ENCODE assay signal across 15 cellular contexts in genomic region chr1:230400007-230400344, GRCh38. TPM values are rescaled to one million over a fixed set of nuclear protein-coding genes. Genes with fewer than 3 reads are reported as not detected.
DNase-seq lines count a peak whose midpoint lies in the region; ATAC-seq and TF ChIP-seq lines count a peak whose summit lies in the region.
"Had no signal": no experiment of that assay in that cellular context is flagged by ENCODE, and none has a peak within 500 bp of the region (broad histone marks: within the 10 kb centered on the region; RNA-seq: fewer than 3 reads in every experiment).

No MANE protein-coding gene starts in this region.

- H3K27me3 ChIP-seq in GM23338 (ENCODE audit: insufficient read depth): no peaks in the 10 kb centered on the region
- H3K27me3 ChIP-seq in right lobe of liver: no peaks in the 10 kb centered on the region
- H3K27me3 ChIP-seq: BLaER1 treated with 17β-estradiol and CSF1 and Interleukin-3, amounts not matched to agents 10 nM and 100 nM had no signal

- peaks cover 18% of the 10 kb centered on the region for H3K4me1 ChIP-seq in GM23338 (ENCODE audit: insufficient read depth)
- H3K4me1 ChIP-seq in right lobe of liver: no peaks in the 10 kb centered on the region

- H3K36me3 ChIP-seq in GM23338 (ENCODE audit: insufficient read depth) (no peaks in the 10 kb centered on the region; the same call in 1 of the 2 replicates), right lobe of liver (no peaks in the 10 kb centered on the region)

- CTCF ChIA-PET in T-cell (lab: Charles Lee): no interaction called here

- no peak overlapping the region for H3K4me2 ChIP-seq in GM23338
- H3K4me2 ChIP-seq: BLaER1 treated with 17β-estradiol and CSF1 and Interleukin-3, amounts not matched to agents 10 nM and 100 nM had no signal

- H3K4me1 Mint-ChIP-seq in GM23338: peaks cover 45% of the 10 kb centered on the region
- no peaks in the 10 kb centered on the region for H3K4me1 Mint-ChIP-seq in T-cell
- H3K4me1 Mint-ChIP-seq: B cell had no signal

- DNase-seq in GM23338 (ENCODE audit: low spot score) (peak; percentile 40), caudate nucleus (lab: John Stamatoyannopoulos, UW) (peak in 4 of 61 donors; percentile 28 to 62 (median 39)), iPS-NIHi7 (ENCODE audit: extremely low spot score) (peak; percentile 61), putamen (ENCODE audit: low spot score) (no peak), right lobe of liver (no peak), T-cell (no peak)
- no peak for DNase-seq in activated CD4-positive, alpha-beta T cell treated with anti-CD3 and anti-CD28 coated beads, Interleukin-2, amount 50 U/mL, for 1 hour
- DNase-seq: Calu3; CD8-positive, alpha-beta T cell; DMS79 treated with DMSO at 0.1 percent for 48 hours; GOT3; H9 had no signal

- H3K27me3 Mint-ChIP-seq in GM23338 (ENCODE audit: insufficient read depth, low read depth, poor library complexity) (peaks cover 6% of the 10 kb centered on the region), T-cell (peaks cover 32 to 34% of the 10 kb centered on the region in 2 donors)

- H3K27ac ChIP-seq in GM23338 (ENCODE audit: low read depth): no peak overlapping the region
- H3K27ac ChIP-seq in caudate nucleus (ENCODE audit: low read depth, low read length): peak overlapping the region; percentile 5
- no peak overlapping the region for H3K27ac ChIP-seq in right lobe of liver
- H3K27ac ChIP-seq: BLaER1 treated with 17β-estradiol and CSF1 and Interleukin-3, amounts not matched to agents 10 nM and 100 nM; HL-60 had no signal

- TF ChIP-seq CTCF in GM23338 (conservative IDR thresholded peaks at IDR 0.05; ENCODE audit: low read depth in 2 of 2) (no peak), right lobe of liver (IDR thresholded peaks at IDR 0.05) (no peak)

- no peaks in the 10 kb centered on the region for H3K9me2 ChIP-seq in GM23338 (ENCODE audit: insufficient read depth)

- H3K36me3 Mint-ChIP-seq in GM23338 (ENCODE audit: low read depth) (peaks cover 6% of the 10 kb centered on the region; the same call in 1 of the 3 replicates), T-cell (no peaks in the 10 kb centered on the region)
- H3K36me3 Mint-ChIP-seq: CD8-positive, alpha-beta T cell had no signal

- H3K27ac Mint-ChIP-seq in GM23338: no peak overlapping the region; the same call in 1 of the 2 replicates
- no peak overlapping the region for H3K27ac Mint-ChIP-seq in T-cell
- H3K27ac Mint-ChIP-seq: B cell; CD8-positive, alpha-beta T cell had no signal

- peaks cover 5% of the 10 kb centered on the region; the same call in 1 of the 2 replicates for H4K20me1 ChIP-seq in GM23338 (replicated peaks; ENCODE audit: insufficient read depth)

- H3K4me3 ChIP-seq in GM23338: no peak overlapping the region
- no peak overlapping the region for H3K4me3 ChIP-seq in right lobe of liver
- H3K4me3 ChIP-seq: BLaER1 treated with 17β-estradiol and CSF1 and Interleukin-3, amounts not matched to agents 10 nM and 100 nM had no signal

- no peak overlapping the region for H2AFZ ChIP-seq in GM23338

- ATAC-seq in GM23338 (peak; percentile 77), right lobe of liver (no peak), T-cell (replicated peaks in 1 of 4) (no peak)
- ATAC-seq: CD8-positive, alpha-beta T cell had no signal

- WGBS in right lobe of liver (ENCODE audit: insufficient coverage, low coverage, low lambda C conversion rate, missing lambda C conversion rate): 89% methylated on average over 6 of the region's 8 CpGs

- intact Hi-C loops in right lobe of liver (cut with DNase I): no loop called here

- peaks cover 68% of the 10 kb centered on the region for H3K79me2 ChIP-seq in GM23338 (replicated peaks; ENCODE audit: insufficient read depth)

- no peak for TF ChIP-seq POLR2A in right lobe of liver (IDR thresholded peaks at IDR 0.05)

- no peaks in the 10 kb centered on the region for H3K9me3 ChIP-seq in right lobe of liver
- H3K9me3 ChIP-seq: BLaER1 treated with 17β-estradiol and CSF1 and Interleukin-3, amounts not matched to agents 10 nM and 100 nM had no signal

- POLR2A ChIA-PET in T-cell (lab: Charles Lee): no interaction called here

- no peak overlapping the region; the same call in 2 of the 3 replicates for H3K4me3 Mint-ChIP-seq in GM23338
- H3K4me3 Mint-ChIP-seq in T-cell: no peak overlapping the region
- H3K4me3 Mint-ChIP-seq: B cell; CD8-positive, alpha-beta T cell; H9 had no signal

- 0 out of 2 replicates have a peak, but pooled peaks cover 4% of the 10 kb centered on the region for H3F3A ChIP-seq in GM23338 (replicated peaks; ENCODE audit: low read depth)

- H3K9me3 Mint-ChIP-seq in GM23338: no peaks in the 10 kb centered on the region
- H3K9me3 Mint-ChIP-seq in T-cell: no peaks in the 10 kb centered on the region
- H3K9me3 Mint-ChIP-seq: CD8-positive, alpha-beta T cell; H9 had no signal

TF ChIP-seq in GM23338, 12 proteins besides CTCF, POLR2A, EP300 and RAD21:
- TF ChIP-seq STAT1 (IDR thresholded peaks at IDR 0.05; ENCODE audit: unreplicated experiment): no peak
- TF ChIP-seq EZH2phosphoT487 (IDR thresholded peaks at IDR 0.05; ENCODE audit: unreplicated experiment): no peak
- TF ChIP-seq REST (IDR thresholded peaks at IDR 0.05; ENCODE audit: unreplicated experiment): no peak
- no peak for TF ChIP-seq ETS1 (IDR thresholded peaks at IDR 0.05)
- TF ChIP-seq CREB1 (CRISPR knock-in tag; IDR thresholded peaks at IDR 0.05; ENCODE audit: low read depth): no peak

RNA-seq across cellular contexts. Expression of gene PGBD5, which starts 26.2 kb away (rescaled TPM):
- 16.6 and 17.0 TPM in 2 replicates for total RNA-seq in GM23338 (2014; rRNA removed; shearing (Covaris generic))
- 3.4 and 3.9 TPM in 2 replicates for polyA plus RNA-seq in GM23338 (2016; fragmentation: Nextera tagmentation; extraction: Ambion mirVana)
- total RNA-seq in right lobe of liver (1 to 10 TPM in 5 of 6 experiments, under 1 TPM in 1; 0.80 to 6.4 (median 2.4) TPM), T-cell (under 1 TPM in 3 of 5 donors, not detected in 2; 0.03 to 0.09 (median 0.09) TPM)
- total RNA-seq: B cell; CD8-positive, alpha-beta T cell had no signal

Comparison
In these comparisons a context has a peak if more than half of its experiments do, and no peak if none do; other contexts are left out.
1. DNase-seq: peak in GM23338 (single experiment) and iPS-NIHi7 (single experiment); none in putamen (single experiment), right lobe of liver (0 of 3), T-cell (0 of 34) and activated CD4-positive, alpha-beta T cell treated with anti-CD3 and anti-CD28 coated beads, Interleukin-2, amount 50 U/mL, for 1 hour (single experiment).